In genomic region chr16:50066482-50067289, GRCh38 we compare ENCODE assay signal across 1 cellular context.
TF ChIP-seq lines count a peak whose summit lies in the region.

No MANE protein-coding gene starts in this region.

TF ChIP-seq in SK-N-SH, 30 proteins besides CTCF, POLR2A, EP300 and RAD21 (continued from another document):
- TF ChIP-seq, protein P1, sequence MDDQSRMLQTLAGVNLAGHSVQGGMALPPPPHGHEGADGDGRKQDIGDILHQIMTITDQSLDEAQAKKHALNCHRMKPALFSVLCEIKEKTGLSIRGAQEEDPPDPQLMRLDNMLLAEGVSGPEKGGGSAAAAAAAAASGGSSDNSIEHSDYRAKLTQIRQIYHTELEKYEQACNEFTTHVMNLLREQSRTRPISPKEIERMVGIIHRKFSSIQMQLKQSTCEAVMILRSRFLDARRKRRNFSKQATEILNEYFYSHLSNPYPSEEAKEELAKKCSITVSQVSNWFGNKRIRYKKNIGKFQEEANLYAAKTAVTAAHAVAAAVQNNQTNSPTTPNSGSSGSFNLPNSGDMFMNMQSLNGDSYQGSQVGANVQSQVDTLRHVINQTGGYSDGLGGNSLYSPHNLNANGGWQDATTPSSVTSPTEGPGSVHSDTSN (IDR thresholded peaks at IDR 0.05) = no peak
- TF ChIP-seq NFIC (IDR thresholded peaks at IDR 0.05; ENCODE audit: borderline replicate concordance) = no peak
- TF ChIP-seq REST (IDR thresholded peaks at IDR 0.05; ENCODE audit: low read depth, low read length) = no peak
- no peak for TF ChIP-seq FOSL2 (IDR thresholded peaks at IDR 0.05; ENCODE audit: borderline replicate concordance, low read depth)
- TF ChIP-seq, protein P2, sequence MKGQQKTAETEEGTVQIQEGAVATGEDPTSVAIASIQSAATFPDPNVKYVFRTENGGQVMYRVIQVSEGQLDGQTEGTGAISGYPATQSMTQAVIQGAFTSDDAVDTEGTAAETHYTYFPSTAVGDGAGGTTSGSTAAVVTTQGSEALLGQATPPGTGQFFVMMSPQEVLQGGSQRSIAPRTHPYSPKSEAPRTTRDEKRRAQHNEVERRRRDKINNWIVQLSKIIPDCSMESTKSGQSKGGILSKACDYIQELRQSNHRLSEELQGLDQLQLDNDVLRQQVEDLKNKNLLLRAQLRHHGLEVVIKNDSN (IDR thresholded peaks at IDR 0.05; ENCODE audit: borderline replicate concordance, low read depth) = no peak
- no peak for TF ChIP-seq USF2 (IDR thresholded peaks at IDR 0.05; ENCODE audit: borderline replicate concordance, low read depth, low read length)
- no peak for TF ChIP-seq SMC3 (IDR thresholded peaks at IDR 0.05; ENCODE audit: low read depth, low read length)
- TF ChIP-seq RXRA (IDR thresholded peaks at IDR 0.05; ENCODE audit: borderline replicate concordance, low read depth) = no peak
- no peak for TF ChIP-seq FOXM1 (IDR thresholded peaks at IDR 0.05; ENCODE audit: low read depth)
- no peak for TF ChIP-seq EZH2phosphoT487 (IDR thresholded peaks at IDR 0.05; ENCODE audit: borderline replicate concordance, low read depth)
- TF ChIP-seq CHD2 (IDR thresholded peaks at IDR 0.05; ENCODE audit: low read length, partially characterized antibody) = no peak
- TF ChIP-seq, protein P3, sequence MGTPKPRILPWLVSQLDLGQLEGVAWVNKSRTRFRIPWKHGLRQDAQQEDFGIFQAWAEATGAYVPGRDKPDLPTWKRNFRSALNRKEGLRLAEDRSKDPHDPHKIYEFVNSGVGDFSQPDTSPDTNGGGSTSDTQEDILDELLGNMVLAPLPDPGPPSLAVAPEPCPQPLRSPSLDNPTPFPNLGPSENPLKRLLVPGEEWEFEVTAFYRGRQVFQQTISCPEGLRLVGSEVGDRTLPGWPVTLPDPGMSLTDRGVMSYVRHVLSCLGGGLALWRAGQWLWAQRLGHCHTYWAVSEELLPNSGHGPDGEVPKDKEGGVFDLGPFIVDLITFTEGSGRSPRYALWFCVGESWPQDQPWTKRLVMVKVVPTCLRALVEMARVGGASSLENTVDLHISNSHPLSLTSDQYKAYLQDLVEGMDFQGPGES (IDR thresholded peaks at IDR 0.05; ENCODE audit: low read depth, low read length) = no peak
